ENCODE assay signal across 9 cellular contexts in the genomic region with DNA sequence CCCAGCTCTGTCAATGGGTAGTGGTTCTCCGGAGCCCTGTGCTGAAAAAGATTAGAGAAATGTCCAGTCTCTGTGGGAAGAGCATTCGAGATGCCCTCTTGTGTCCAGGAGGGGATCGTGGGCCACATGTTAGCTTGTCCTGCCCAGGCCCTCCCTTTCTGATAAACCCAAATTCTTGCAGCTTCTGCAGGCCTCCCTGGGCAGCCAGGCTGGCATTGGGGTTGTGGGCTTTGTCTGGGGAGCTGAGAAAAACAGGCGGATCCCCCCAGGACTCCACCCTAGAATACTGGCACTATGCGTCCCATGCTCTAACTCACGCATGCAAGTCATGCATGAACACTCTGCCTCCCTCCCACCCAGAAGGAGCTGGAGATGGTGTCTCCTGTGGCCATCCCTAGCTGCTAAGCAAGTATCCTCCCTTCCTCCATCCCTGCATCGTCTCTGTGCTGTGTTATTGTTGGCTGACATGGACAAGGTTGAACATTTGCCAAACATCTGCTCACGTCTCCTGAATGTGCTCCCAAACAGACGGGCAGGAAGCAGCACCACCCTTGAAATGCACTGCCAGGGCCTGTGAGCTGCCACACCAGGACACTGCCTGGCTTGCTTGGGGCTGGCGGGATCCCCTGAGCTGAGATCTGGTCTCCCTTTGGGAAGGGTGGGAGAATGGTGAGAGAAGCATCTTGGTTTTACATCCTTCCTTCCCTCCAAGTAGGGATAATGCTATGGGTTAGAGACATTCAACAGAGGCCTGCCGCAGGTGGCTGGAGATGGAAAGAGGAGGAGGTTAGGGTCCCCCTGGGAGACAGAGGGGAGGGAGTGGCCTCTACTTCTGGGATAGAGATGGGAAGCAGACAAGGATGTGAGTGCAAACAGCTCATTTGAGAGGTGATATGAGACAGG. TPM values are rescaled to one million over a fixed set of nuclear protein-coding genes. Genes with fewer than 3 reads are reported as not detected.
DNase-seq lines count a peak whose midpoint lies in the region; ATAC-seq lines count a peak whose summit lies in the region.
"Had no signal": no experiment of that assay in that cellular context is flagged by ENCODE, and none has a peak within 500 bp of the region (broad histone marks: within the 10 kb centered on the region; RNA-seq: fewer than 3 reads in every experiment).

No MANE protein-coding gene starts in this region.

- intact Hi-C loops in activated naive CD4-positive, alpha-beta T cell treated with anti-CD3 and anti-CD28 coated beads for 36 hours (cut with micrococcal nuclease), result no loop called here

- peaks cover 22% of the 10 kb centered on the region for H3K4me1 Mint-ChIP-seq in activated naive CD4-positive, alpha-beta T cell treated with anti-CD3 and anti-CD28 coated beads for 36 hours (ENCODE audit: low read depth)

- H3K9me3 Mint-ChIP-seq in activated naive CD4-positive, alpha-beta T cell treated with anti-CD3 and anti-CD28 coated beads for 36 hours, result no peaks in the 10 kb centered on the region

- H3K4me3 Mint-ChIP-seq in activated naive CD4-positive, alpha-beta T cell treated with anti-CD3 and anti-CD28 coated beads for 36 hours, result no peak overlapping the region

- no peak overlapping the region for H3K27ac Mint-ChIP-seq in activated naive CD4-positive, alpha-beta T cell treated with anti-CD3 and anti-CD28 coated beads for 36 hours

- peak; percentile 81 for DNase-seq in AG08395 (ENCODE audit: low spot score)
- peak; percentile 74 for DNase-seq in HS-5 (ENCODE audit: low read depth)
- peak; percentile 22 for DNase-seq in astrocyte of the hippocampus (ENCODE audit: low read depth, low spot score)
- peak; percentile 47 for DNase-seq in left kidney (ENCODE audit: low read depth, low spot score)
- DNase-seq in HuH-7 (ENCODE audit: low spot score), result no peak
- DNase-seq in activated naive CD4-positive, alpha-beta T cell treated with anti-CD3 and anti-CD28 coated beads for 36 hours, result no peak
- no peak for DNase-seq in NCI-H774 (lab: John Stamatoyannopoulos, UW)
- DNase-seq: colonic mucosa had no signal

- CTCF ChIA-PET in activated naive CD4-positive, alpha-beta T cell treated with anti-CD3 and anti-CD28 coated beads for 36 hours (lab: Charles Lee), result interaction anchor here (1.2 to 6.7 kb wide), 2 partner anchors 106 to 108 kb away, joined by 3 to 51 read pairs; no protein-coding TSS in a partner anchor

- no peaks in the 10 kb centered on the region for H3K27me3 Mint-ChIP-seq in activated naive CD4-positive, alpha-beta T cell treated with anti-CD3 and anti-CD28 coated beads for 36 hours (ENCODE audit: low read depth)

- ATAC-seq in HG03432 (IDR thresholded peaks at IDR 0.05; ENCODE audit: unreplicated experiment), result no peak

- no peaks in the 10 kb centered on the region for H3K36me3 Mint-ChIP-seq in activated naive CD4-positive, alpha-beta T cell treated with anti-CD3 and anti-CD28 coated beads for 36 hours (ENCODE audit: low read depth)

RNA-seq across cellular contexts. Expression of a gene that starts 26.5 kb away (rescaled TPM):
- not detected for total RNA-seq in activated naive CD4-positive, alpha-beta T cell treated with anti-CD3 and anti-CD28 coated beads for 36 hours

RNA-seq across cellular contexts. Expression of a gene that starts 36.1 kb away (rescaled TPM):
- 10 to 100 TPM; 36.4 to 38.8 TPM for total RNA-seq in activated naive CD4-positive, alpha-beta T cell treated with anti-CD3 and anti-CD28 coated beads for 36 hours

Comparison
In these comparisons a context has a peak if more than half of its experiments do, and no peak if none do; other contexts are left out.
1. DNase-seq: peak in AG08395 (single experiment), HS-5 (single experiment), astrocyte of the hippocampus (single experiment) and left kidney (single experiment); none in HuH-7 (single experiment), activated naive CD4-positive, alpha-beta T cell treated with anti-CD3 and anti-CD28 coated beads for 36 hours (single experiment) and NCI-H774 (single experiment).